ENCODE assay signal across 26 cellular contexts in genomic region chr15:67603063-67603462, GRCh38.
"Had no signal": no experiment of that assay in that cellular context is flagged by ENCODE, and none has a peak within 500 bp of the region (broad histone marks: within the 10 kb centered on the region; RNA-seq: fewer than 3 reads in every experiment).

No MANE protein-coding gene starts in this region.

- H3K4me3 ChIP-seq: pancreas, prostate gland, right lobe of liver, sigmoid colon, stomach, thoracic aorta, thyroid gland, tibial nerve, upper lobe of left lung, vagina had no signal

- H3K27ac ChIP-seq: neutrophil, pancreas, prostate gland, right lobe of liver, sigmoid colon, stomach, thoracic aorta, thyroid gland, tibial nerve, upper lobe of left lung, vagina had no signal

- FAIRE-seq: pancreas, small intestine, urothelium cell line had no signal

- H3K4me1 ChIP-seq: pancreas, prostate gland, right lobe of liver, sigmoid colon, stomach, thyroid gland, tibial nerve, upper lobe of left lung, vagina had no signal

- H3K9me3 ChIP-seq: neutrophil, pancreas, prostate gland, right lobe of liver, sigmoid colon, stomach, thoracic aorta, thyroid gland, tibial nerve, upper lobe of left lung, vagina had no signal

- ATAC-seq: naive thymus-derived CD4-positive, alpha-beta T cell; natural killer cell; pancreas; right cardiac atrium; right lobe of liver; stimulated activated effector memory CD8-positive, alpha-beta T cell treated with anti-CD3 and anti-CD28 coated beads, Interleukin-12 subunit alpha, Interleukin-12 subunit beta, amount 100 ng/mL, for 72 hours; stimulated activated naive B cell treated with anti-CD40 and anti-IgM and Interleukin-4, amounts not matched to agents 10 μg/mL and 1 μg/mL and 100 μg/mL, for 72 hours had no signal

- DNase-seq: naive thymus-derived CD4-positive, alpha-beta T cell; natural killer cell; nucleus accumbens; pancreas; retina; right cardiac atrium; right lobe of liver; sigmoid colon; small intestine; stimulated activated CD4-positive, alpha-beta T cell treated with anti-CD3 and anti-CD28 coated beads, Interleukin-15, amount 100 ng/mL, for 24 hours; stimulated activated CD4-positive, alpha-beta T cell treated with anti-CD3 and anti-CD28 coated beads, Interleukin-2, amount 100 ng/mL, for 24 hours; stimulated activated CD4-positive, alpha-beta T cell treated with anti-CD3 and anti-CD28 coated beads, Interleukin-2, amount 100 ng/mL, for 48 hours; stimulated activated CD4-positive, alpha-beta T cell treated with anti-CD3 and anti-CD28 coated beads, Interleukin-4, amount 100 ng/mL, for 24 hours; stimulated activated naive B cell treated with anti-CD40 and anti-IgM and Interleukin-4, amounts not matched to agents 10 μg/mL and 1 μg/mL and 100 μg/mL, for 72 hours; stimulated activated naive CD4-positive, alpha-beta T cell treated with Interleukin-2 at 50 U/mL for 16 hours; stomach; thyroid gland; trophoblast cell; upper lobe of left lung had no signal
